13 cellular contexts compared by ENCODE assay signal in genomic region chr5:154358410-154359221, GRCh38.
DNase-seq lines count a peak whose midpoint lies in the region; ATAC-seq and TF ChIP-seq lines count a peak whose summit lies in the region.
"Had no signal": no experiment of that assay in that cellular context is flagged by ENCODE, and none has a peak within 500 bp of the region (broad histone marks: within the 10 kb centered on the region; RNA-seq: fewer than 3 reads in every experiment).

No MANE protein-coding gene starts in this region.

- H3K27me3 Mint-ChIP-seq in activated T-helper 1 cell treated with anti-CD3 and anti-CD28 coated beads, Interleukin-12 subunit alpha, Interleukin-12 subunit beta, Interleukin-2, Interleukin-4 antibody, amounts not matched to agents 30 ng/mL and 10 ng/mL and 1 ng/mL, durations not matched to agents 14 hours and 24 hours and 36 hours (ENCODE audit: insufficient read depth) = no peaks in the 10 kb centered on the region
- H3K27me3 Mint-ChIP-seq: stimulated activated naive B cell treated with anti-CD40 and anti-IgM and Interleukin-4, amounts not matched to agents 10 μg/mL and 1 μg/mL and 100 μg/mL, for 72 hours had no signal

- peak in 2 of 3 experiments; percentile 62 to 94 for DNase-seq in NCI-H1417 (lab: John Stamatoyannopoulos, UW)
- no peak for DNase-seq in activated T-helper 1 cell treated with anti-CD3 and anti-CD28 coated beads, Interleukin-12 subunit alpha, Interleukin-12 subunit beta, Interleukin-2, Interleukin-4 antibody, amounts not matched to agents 30 ng/mL and 10 ng/mL and 1 ng/mL, durations not matched to agents 14 hours and 24 hours and 36 hours (ENCODE audit: low spot score)
- peak; percentile 76 for DNase-seq in islet precursor cell
- no peak for DNase-seq in stomach
- no peak for DNase-seq in NCI-H345 treated with DMSO at 0.1 percent for 48 hours (lab: John Stamatoyannopoulos, UW; ENCODE audit: unreplicated experiment)
- DNase-seq in HAP-1 (ENCODE audit: low spot score in 2 of 2) = no peak
- DNase-seq: activated CD8-positive, alpha-beta memory T cell treated with anti-CD3 and anti-CD28 coated beads, Interleukin-2, amount 50 U/mL, for 48 hours; C1 segment of cervical spinal cord; Karpas-422; stimulated activated naive B cell treated with anti-CD40 and anti-IgM and Interleukin-4, amounts not matched to agents 10 μg/mL and 1 μg/mL and 100 μg/mL, for 72 hours had no signal

- H3K4me3 Mint-ChIP-seq in activated T-helper 1 cell treated with anti-CD3 and anti-CD28 coated beads, Interleukin-12 subunit alpha, Interleukin-12 subunit beta, Interleukin-2, Interleukin-4 antibody, amounts not matched to agents 30 ng/mL and 10 ng/mL and 1 ng/mL, durations not matched to agents 14 hours and 24 hours and 36 hours = no peak overlapping the region
- H3K4me3 Mint-ChIP-seq: GM23338; stimulated activated naive B cell treated with anti-CD40 and anti-IgM and Interleukin-4, amounts not matched to agents 10 μg/mL and 1 μg/mL and 100 μg/mL, for 72 hours; WTC11 had no signal

- H3K9me3 ChIP-seq in stomach (no peaks in the 10 kb centered on the region), HAP-1 (no peaks in the 10 kb centered on the region)

- H3K27ac Mint-ChIP-seq in activated T-helper 1 cell treated with anti-CD3 and anti-CD28 coated beads, Interleukin-12 subunit alpha, Interleukin-12 subunit beta, Interleukin-2, Interleukin-4 antibody, amounts not matched to agents 30 ng/mL and 10 ng/mL and 1 ng/mL, durations not matched to agents 14 hours and 24 hours and 36 hours = peak overlapping the region; percentile 19
- H3K27ac Mint-ChIP-seq: stimulated activated naive B cell treated with anti-CD40 and anti-IgM and Interleukin-4, amounts not matched to agents 10 μg/mL and 1 μg/mL and 100 μg/mL, for 72 hours; WTC11 had no signal

- TF ChIP-seq POLR2A in stomach (IDR thresholded peaks at IDR 0.05) = no peak

- peaks cover 1% of the 10 kb centered on the region for H3K36me3 Mint-ChIP-seq in activated T-helper 1 cell treated with anti-CD3 and anti-CD28 coated beads, Interleukin-12 subunit alpha, Interleukin-12 subunit beta, Interleukin-2, Interleukin-4 antibody, amounts not matched to agents 30 ng/mL and 10 ng/mL and 1 ng/mL, durations not matched to agents 14 hours and 24 hours and 36 hours (ENCODE audit: low read depth)
- H3K36me3 Mint-ChIP-seq: WTC11 had no signal

- no peak for ATAC-seq in GM18502 (IDR thresholded peaks at IDR 0.05; ENCODE audit: poor library complexity, unreplicated experiment)
- ATAC-seq: GM23338; stimulated activated naive B cell treated with anti-CD40 and anti-IgM and Interleukin-4, amounts not matched to agents 10 μg/mL and 1 μg/mL and 100 μg/mL, for 72 hours; WTC11 had no signal

- 65 to 85% (median 79%) methylated on average over 11 of the region's 11 CpGs for WGBS in stomach, 5 donors

- H3K27me3 ChIP-seq in stomach = no peaks in the 10 kb centered on the region
- no peaks in the 10 kb centered on the region for H3K27me3 ChIP-seq in HAP-1 (ENCODE audit: low read depth)

- no peak for TF ChIP-seq EP300 in stomach (IDR thresholded peaks at IDR 0.05)

- H3K4me1 Mint-ChIP-seq in activated T-helper 1 cell treated with anti-CD3 and anti-CD28 coated beads, Interleukin-12 subunit alpha, Interleukin-12 subunit beta, Interleukin-2, Interleukin-4 antibody, amounts not matched to agents 30 ng/mL and 10 ng/mL and 1 ng/mL, durations not matched to agents 14 hours and 24 hours and 36 hours (ENCODE audit: low read depth) = peaks cover 26% of the 10 kb centered on the region

- H3K36me3 ChIP-seq in stomach = peaks cover 0 to 6% (median 3%) of the 10 kb centered on the region in 4 donors
- H3K36me3 ChIP-seq in HAP-1 (replicated peaks) = no peaks in the 10 kb centered on the region

- intact Hi-C loops in activated T-helper 1 cell treated with anti-CD3 and anti-CD28 coated beads, Interleukin-12 subunit alpha, Interleukin-12 subunit beta, Interleukin-2, Interleukin-4 antibody, amounts not matched to agents 30 ng/mL and 10 ng/mL and 1 ng/mL, durations not matched to agents 14 hours and 24 hours and 36 hours (cut with micrococcal nuclease) = no loop called here
- intact Hi-C loops in stomach (cut with DNase I; ENCODE audit: low total_unique reads) = no loop called here

- TF ChIP-seq CTCF in stomach (IDR thresholded peaks at IDR 0.05) = no peak

- peak overlapping the region in 3 of 5 donors; percentile 32 to 65 (median 48) for H3K27ac ChIP-seq in stomach

- H3K4me1 ChIP-seq in stomach (peaks cover 0 to 30% (median 13%) of the 10 kb centered on the region in 4 donors), HAP-1 (no peaks in the 10 kb centered on the region)

- H3K9me3 Mint-ChIP-seq in activated T-helper 1 cell treated with anti-CD3 and anti-CD28 coated beads, Interleukin-12 subunit alpha, Interleukin-12 subunit beta, Interleukin-2, Interleukin-4 antibody, amounts not matched to agents 30 ng/mL and 10 ng/mL and 1 ng/mL, durations not matched to agents 14 hours and 24 hours and 36 hours = no peaks in the 10 kb centered on the region
- H3K9me3 Mint-ChIP-seq: GM23338; stimulated activated naive B cell treated with anti-CD40 and anti-IgM and Interleukin-4, amounts not matched to agents 10 μg/mL and 1 μg/mL and 100 μg/mL, for 72 hours; WTC11 had no signal

- H3K4me3 ChIP-seq in stomach = no peak overlapping the region
- H3K4me3 ChIP-seq in HAP-1 = no peak overlapping the region
- H3K4me3 ChIP-seq: GM23338 had no signal

- in situ Hi-C loops in HAP-1 (cut with MboI; ENCODE audit: low sequenced_read_pairs) = no loop called here

Comparison
In these comparisons a context has a peak if more than half of its experiments do, and no peak if none do; other contexts are left out.
1. DNase-seq: peak in NCI-H1417 (2 of 3) and islet precursor cell (single experiment); none in activated T-helper 1 cell treated with anti-CD3 and anti-CD28 coated beads, Interleukin-12 subunit alpha, Interleukin-12 subunit beta, Interleukin-2, Interleukin-4 antibody, amounts not matched to agents 30 ng/mL and 10 ng/mL and 1 ng/mL, durations not matched to agents 14 hours and 24 hours and 36 hours (single experiment), stomach (single experiment), NCI-H345 treated with DMSO at 0.1 percent for 48 hours (single experiment) and HAP-1 (0 of 2).